16 cellular contexts compared by ENCODE assay signal in genomic region chr17:43674394-43674793, GRCh38. TPM values are rescaled to one million over a fixed set of nuclear protein-coding genes. Genes with fewer than 3 reads are reported as not detected.
"Had no signal": no experiment of that assay in that cellular context is flagged by ENCODE, and none has a peak within 500 bp of the region (broad histone marks: within the 10 kb centered on the region; RNA-seq: fewer than 3 reads in every experiment).

No MANE protein-coding gene starts in this region.

- DNase-seq: occipital lobe had no signal

- FAIRE-seq: urothelium cell line had no signal

- H3K27me3 ChIP-seq: ovary, spleen, thyroid gland, tibial nerve, upper lobe of left lung, vagina had no signal

- H3K9me3 ChIP-seq: ovary, psoas muscle, spleen, thoracic aorta, thyroid gland, tibial nerve, upper lobe of left lung, vagina had no signal

- H3K9ac ChIP-seq: parathyroid adenoma had no signal

- H3K36me3 ChIP-seq: ovary, spleen, thoracic aorta, thyroid gland, tibial nerve, upper lobe of left lung, vagina had no signal

- H3K79me2 ChIP-seq: parathyroid adenoma had no signal

- H3K27ac ChIP-seq: ovary, parathyroid adenoma, psoas muscle, thoracic aorta, thyroid gland, tibial nerve, upper lobe of left lung, vagina had no signal

- H3K4me3 ChIP-seq: ovary, psoas muscle, skin epidermis, smooth muscle cell, spleen, thoracic aorta, thyroid gland, tibial nerve, upper lobe of left lung, vagina had no signal

- H3K4me2 ChIP-seq: smooth muscle cell had no signal

- H3K4me1 ChIP-seq: parathyroid adenoma, psoas muscle had no signal

- H2AFZ ChIP-seq: parathyroid adenoma had no signal

RNA-seq across cellular contexts. Expression of gene MEOX1, which starts 12.7 kb away (rescaled TPM):
- total RNA-seq: naive thymus-derived CD8-positive, alpha-beta T cell; natural killer cell treated with Interleukin-12 subunit alpha and Interleukin-12 subunit beta and Interleukin-15 and Interleukin-18, amount 100 ng/mL, for 72 hours; occipital lobe; renal cortical epithelial cell had no signal
